In the genomic region with DNA sequence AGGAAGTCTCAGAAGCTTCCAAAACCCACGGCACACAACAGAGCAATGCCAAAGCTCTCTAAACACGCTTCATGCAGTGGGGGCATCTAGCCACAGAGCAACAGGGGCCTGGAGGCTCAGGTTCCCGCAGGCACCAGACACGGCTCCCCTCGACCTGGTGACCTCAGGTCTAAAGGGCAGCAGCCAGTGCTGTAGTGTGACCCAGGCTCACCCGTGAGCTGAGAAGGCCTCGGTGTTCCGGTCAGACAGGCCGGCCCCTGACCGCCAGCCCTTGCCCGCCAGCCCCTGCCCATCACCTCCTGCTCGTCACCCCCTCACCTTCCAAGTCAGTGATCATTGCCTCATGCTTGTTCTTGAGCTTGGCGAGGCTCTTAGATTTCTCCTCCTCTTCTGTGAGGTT, we compare ENCODE assay signal across 17 cellular contexts.
"Had no signal": no experiment of that assay in that cellular context is flagged by ENCODE, and none has a peak within 500 bp of the region (broad histone marks: within the 10 kb centered on the region; RNA-seq: fewer than 3 reads in every experiment).

No MANE protein-coding gene starts in this region.

- H3K36me3 ChIP-seq: uterus had no signal

- H3K9me3 ChIP-seq: lower lobe of right lung, thoracic aorta, uterus had no signal

- H3K27ac ChIP-seq: epithelial cell of prostate, lower lobe of right lung, neutrophil had no signal

- H3K4me3 Mint-ChIP-seq: activated CD4-positive, alpha-beta memory T cell treated with anti-CD3 and anti-CD28 coated beads, Interleukin-2, amount 10 ng/mL, durations not matched to agents 7 days and 5 days; brain; dendritic cell treated with granulocyte-macrophage colony-stimulating factor and Interleukin-4, amounts not matched to agents 40 ng/mL and 50 ng/mL, for 4 days; effector memory CD8-positive, alpha-beta T cell; naive thymus-derived CD4-positive, alpha-beta T cell; stimulated activated naive CD8-positive, alpha-beta T cell treated with anti-CD3 and anti-CD28 coated beads, Interleukin-15, amount 100 ng/mL, for 72 hours had no signal

- DNase-seq: activated CD4-positive, alpha-beta memory T cell treated with anti-CD3 and anti-CD28 coated beads, Interleukin-2, amount 10 ng/mL, durations not matched to agents 7 days and 5 days; activated CD4-positive, CD25-positive, alpha-beta regulatory T cell treated with anti-CD3 and anti-CD28 coated beads, Interleukin-2, amount 50 U/mL, for 72 hours; activated naive CD4-positive, alpha-beta T cell; cerebellar nuclear complex; effector memory CD8-positive, alpha-beta T cell; hippocampal formation; lower lobe of right lung; stimulated activated naive CD8-positive, alpha-beta T cell treated with anti-CD3 and anti-CD28 coated beads, Interleukin-15, amount 100 ng/mL, for 72 hours; SW 1271; uterus had no signal

- ATAC-seq: effector memory CD8-positive, alpha-beta T cell; lower lobe of right lung; naive thymus-derived CD4-positive, alpha-beta T cell; right cardiac atrium; stimulated activated naive CD8-positive, alpha-beta T cell treated with anti-CD3 and anti-CD28 coated beads, Interleukin-15, amount 100 ng/mL, for 72 hours had no signal

- H3K27ac Mint-ChIP-seq: activated CD4-positive, alpha-beta memory T cell treated with anti-CD3 and anti-CD28 coated beads, Interleukin-2, amount 10 ng/mL, durations not matched to agents 7 days and 5 days; brain; dendritic cell treated with granulocyte-macrophage colony-stimulating factor and Interleukin-4, amounts not matched to agents 40 ng/mL and 50 ng/mL, for 4 days had no signal

- H3K4me1 ChIP-seq: uterus had no signal

- H3K27me3 Mint-ChIP-seq: activated CD4-positive, alpha-beta memory T cell treated with anti-CD3 and anti-CD28 coated beads, Interleukin-2, amount 10 ng/mL, durations not matched to agents 7 days and 5 days; brain; dendritic cell treated with granulocyte-macrophage colony-stimulating factor and Interleukin-4, amounts not matched to agents 40 ng/mL and 50 ng/mL, for 4 days; effector memory CD8-positive, alpha-beta T cell; naive thymus-derived CD4-positive, alpha-beta T cell; stimulated activated naive CD8-positive, alpha-beta T cell treated with anti-CD3 and anti-CD28 coated beads, Interleukin-15, amount 100 ng/mL, for 72 hours had no signal

- H3K4me3 ChIP-seq: lower lobe of right lung, thoracic aorta, uterus had no signal

- H3K4me1 Mint-ChIP-seq: brain had no signal

- H3K27me3 ChIP-seq: neutrophil, uterus had no signal

- H3K9me3 Mint-ChIP-seq: activated CD4-positive, alpha-beta memory T cell treated with anti-CD3 and anti-CD28 coated beads, Interleukin-2, amount 10 ng/mL, durations not matched to agents 7 days and 5 days; brain; dendritic cell treated with granulocyte-macrophage colony-stimulating factor and Interleukin-4, amounts not matched to agents 40 ng/mL and 50 ng/mL, for 4 days; effector memory CD8-positive, alpha-beta T cell; stimulated activated naive CD8-positive, alpha-beta T cell treated with anti-CD3 and anti-CD28 coated beads, Interleukin-15, amount 100 ng/mL, for 72 hours had no signal
